9 cellular contexts compared by ENCODE assay signal in genomic region chr11:110077318-110077717, GRCh38. TPM values are rescaled to one million over a fixed set of nuclear protein-coding genes. Genes with fewer than 3 reads are reported as not detected.
A peak's percentile ranks its signal among the peaks of the same experiment; 100 is the strongest.
DNase-seq lines count a peak whose midpoint lies in the region; ATAC-seq and TF ChIP-seq lines count a peak whose summit lies in the region.
"Had no signal": no experiment of that assay in that cellular context is flagged by ENCODE, and none has a peak within 500 bp of the region (broad histone marks: within the 10 kb centered on the region; RNA-seq: fewer than 3 reads in every experiment).

No MANE protein-coding gene starts in this region.

- H3K9ac ChIP-seq in endocrine pancreas (ENCODE audit: control insufficient read depth, insufficient read depth, low read length), result no peak overlapping the region

- H3K4me3 ChIP-seq in endocrine pancreas (ENCODE audit: control insufficient read depth, insufficient read depth, low read length), result peak overlapping the region; percentile 52
- H3K4me3 ChIP-seq in spleen, result no peak overlapping the region

- WGBS in spleen, 5 donors, result 41 to 74% (median 62%) methylated on average over 1 of the region's 1 CpG

- H3K27ac ChIP-seq in spleen, result peak overlapping the region in 4 of 8 donors; percentile 19 to 50 (median 36)

- H3K36me3 ChIP-seq in endocrine pancreas (ENCODE audit: control insufficient read depth, insufficient read depth, low read length), result no peaks in the 10 kb centered on the region
- H3K36me3 ChIP-seq in spleen, result no peaks in the 10 kb centered on the region

- H3K27me3 ChIP-seq in endocrine pancreas (ENCODE audit: control insufficient read depth, insufficient read depth, low read length) (no peaks in the 10 kb centered on the region), spleen (replicated peaks in 1 of 7) (peaks cover 0 to 3% (median 0%) of the 10 kb centered on the region in 7 donors)

- ATAC-seq in GM18511 (IDR thresholded peaks at IDR 0.05; ENCODE audit: unreplicated experiment) (peak; percentile 35), GM21381 (IDR thresholded peaks at IDR 0.05; ENCODE audit: unreplicated experiment) (peak; percentile 29), HG03159 (IDR thresholded peaks at IDR 0.05; ENCODE audit: unreplicated experiment) (peak; percentile 22)

- intact Hi-C loops in spleen (cut with DNase I; ENCODE audit: low total_unique reads), result no loop called here

- no peak for TF ChIP-seq POLR2A in spleen (IDR thresholded peaks at IDR 0.05)

- H3K4me1 ChIP-seq in endocrine pancreas (ENCODE audit: control insufficient read depth, insufficient read depth, low read length), result peaks cover 20% of the 10 kb centered on the region
- peaks cover 0 to 27% (median 9%) of the 10 kb centered on the region in 6 donors for H3K4me1 ChIP-seq in spleen

- H3K9me3 ChIP-seq in endocrine pancreas (ENCODE audit: control insufficient read depth, low read length) (peaks cover 2% of the 10 kb centered on the region), spleen (peaks cover 0 to 8% (median 6%) of the 10 kb centered on the region in 8 donors)

- no peak for TF ChIP-seq CTCF in spleen (IDR thresholded peaks at IDR 0.05 in 8 of 11, conservative IDR thresholded peaks at IDR 0.05 in 3 of 11)

- DNase-seq in NCI-H1105 (lab: John Stamatoyannopoulos, UW) (no peak), spleen (no peak), NCI-H187 treated with DMSO at 0.1 percent for 48 hours (lab: John Stamatoyannopoulos, UW) (no peak), HUDEP-2 (lab: John Stamatoyannopoulos, UW; ENCODE audit: unreplicated experiment in 76 of 76) (no peak)
- DNase-seq: NCI-H446 had no signal

RNA-seq across cellular contexts. Expression of gene ZC3H12C, which starts 15.9 kb away (rescaled TPM):
- 10 to 100 TPM in 1 of 7 donors, 1 to 10 TPM in 6; 3.9 to 10.4 (median 6.4) TPM for total RNA-seq in spleen
- polyA plus RNA-seq in spleen, result 1 to 10 TPM in 1 of 3 donors, under 1 TPM in 2; 0.44 to 1.6 (median 0.46) TPM
